Comparison of ENCODE assay signal across 14 cellular contexts in genomic region chr10:120607710-120608703, GRCh38.
DNase-seq lines count a peak whose midpoint lies in the region; ATAC-seq and TF ChIP-seq lines count a peak whose summit lies in the region.
"Had no signal": no experiment of that assay in that cellular context is flagged by ENCODE, and none has a peak within 500 bp of the region (broad histone marks: within the 10 kb centered on the region; RNA-seq: fewer than 3 reads in every experiment).

No MANE protein-coding gene starts in this region.

- H3K36me3 ChIP-seq in RWPE2 (ENCODE audit: low read depth) (no peaks in the 10 kb centered on the region), spleen (no peaks in the 10 kb centered on the region), colonic mucosa (no peaks in the 10 kb centered on the region)
- H3K36me3 ChIP-seq: Peyer's patch, WERI-Rb-1 had no signal

- no peak overlapping the region for H3K9ac ChIP-seq in colonic mucosa (ENCODE audit: low read depth in 2 of 2, low read length in 2 of 2)

- no peaks in the 10 kb centered on the region for H3K27me3 ChIP-seq in RWPE2 (ENCODE audit: insufficient read depth, poor library complexity, severe bottlenecking)
- H3K27me3 ChIP-seq in spleen (replicated peaks in 1 of 7), result no peaks in the 10 kb centered on the region
- no peaks in the 10 kb centered on the region for H3K27me3 ChIP-seq in colonic mucosa
- H3K27me3 ChIP-seq: Peyer's patch had no signal

- H3K9me3 ChIP-seq in RWPE2 (ENCODE audit: severe bottlenecking), result no peaks in the 10 kb centered on the region
- H3K9me3 ChIP-seq in spleen, result peaks cover 0 to 3% (median 0%) of the 10 kb centered on the region in 8 donors
- H3K9me3 ChIP-seq in colonic mucosa, result no peaks in the 10 kb centered on the region
- H3K9me3 ChIP-seq: Peyer's patch had no signal

- no peak for TF ChIP-seq POLR2A in spleen (IDR thresholded peaks at IDR 0.05)

- intact Hi-C loops in spleen (cut with DNase I; ENCODE audit: low total_unique reads) (no loop called here), colonic mucosa (cut with DNase I) (no loop called here)

- 69 to 78% (median 75%) methylated on average over 5 of the region's 5 CpGs for WGBS in spleen, 5 donors

- ATAC-seq in GM19395 (IDR thresholded peaks at IDR 0.05; ENCODE audit: unreplicated experiment), result peak; percentile 57
- ATAC-seq in HG02981 (IDR thresholded peaks at IDR 0.05; ENCODE audit: unreplicated experiment), result peak; percentile 36
- peak; percentile 80 for ATAC-seq in RWPE2 (ENCODE audit: low read depth)
- ATAC-seq: activated T-helper 17 cell treated with anti-CD3 and anti-CD28 coated beads, Interleukin-2, amount 50 U/mL, for 72 hours; GM23338 had no signal

- peak; percentile 18 for DNase-seq in A172 (ENCODE audit: low spot score)
- no peak for DNase-seq in RWPE2 (ENCODE audit: low spot score)
- DNase-seq in DMS53 treated with DMSO at 0.1 percent for 48 hours (lab: John Stamatoyannopoulos, UW; ENCODE audit: unreplicated experiment), result no peak
- DNase-seq in spleen, result no peak
- DNase-seq in NCI-H1930 (lab: John Stamatoyannopoulos, UW), result no peak
- no peak for DNase-seq in colonic mucosa
- DNase-seq: NCI-H2081, Peyer's patch, WERI-Rb-1 had no signal

- peak overlapping the region; percentile 17 for H3K27ac ChIP-seq in RWPE2 (ENCODE audit: poor library complexity, severe bottlenecking)
- H3K27ac ChIP-seq in spleen, result no peak overlapping the region
- H3K27ac ChIP-seq in colonic mucosa, result no peak overlapping the region
- H3K27ac ChIP-seq: hepatocyte, Peyer's patch, WERI-Rb-1 had no signal

- H3K4me1 ChIP-seq in RWPE2 (ENCODE audit: insufficient read depth, poor library complexity, severe bottlenecking) (peaks cover 14% of the 10 kb centered on the region), spleen (no peaks in the 10 kb centered on the region), colonic mucosa (no peaks in the 10 kb centered on the region)
- H3K4me1 ChIP-seq: Peyer's patch had no signal

- no peak overlapping the region for H3K4me3 ChIP-seq in RWPE2 (ENCODE audit: severe bottlenecking)
- no peak overlapping the region for H3K4me3 ChIP-seq in spleen
- no peak overlapping the region for H3K4me3 ChIP-seq in colonic mucosa
- H3K4me3 ChIP-seq: GM23338, hepatocyte, Peyer's patch had no signal

- TF ChIP-seq CTCF in RWPE2 (IDR thresholded peaks at IDR 0.05; ENCODE audit: poor library complexity, severe bottlenecking) (no peak), spleen (IDR thresholded peaks at IDR 0.05 in 8 of 11, conservative IDR thresholded peaks at IDR 0.05 in 3 of 11) (no peak), colonic mucosa (IDR thresholded peaks at IDR 0.05) (no peak)
